16 cellular contexts compared by ENCODE assay signal in genomic region chr6:49052901-49053300, GRCh38.
DNase-seq lines count a peak whose midpoint lies in the region; ATAC-seq, FAIRE-seq and TF ChIP-seq lines count a peak whose summit lies in the region.
"Had no signal": no experiment of that assay in that cellular context is flagged by ENCODE, and none has a peak within 500 bp of the region (broad histone marks: within the 10 kb centered on the region; RNA-seq: fewer than 3 reads in every experiment).

No MANE protein-coding gene starts in this region.

- peak overlapping the region; percentile 33; the same call in 1 of the 2 replicates for H3K9ac ChIP-seq in PC-3 (ENCODE audit: low read length)
- H3K9ac ChIP-seq: BLaER1 treated with 17β-estradiol and CSF1 and Interleukin-3, amounts not matched to agents 10 nM and 100 nM had no signal

- H3K4me1 ChIP-seq in PC-3 (ENCODE audit: insufficient read depth, low read length) = peaks cover 44% of the 10 kb centered on the region
- no peaks in the 10 kb centered on the region for H3K4me1 ChIP-seq in small intestine (ENCODE audit: control insufficient read depth in 2 of 2, insufficient read depth in 1 of 2, low read depth in 1 of 2, low read length in 1 of 2)
- H3K4me1 ChIP-seq: BLaER1 treated with 17β-estradiol and CSF1 and Interleukin-3, amounts not matched to agents 10 nM and 100 nM had no signal

- H3K27me3 Mint-ChIP-seq in HFFc6 (ENCODE audit: insufficient read depth) = no peaks in the 10 kb centered on the region
- H3K27me3 Mint-ChIP-seq: CD4-positive, CD25-positive, alpha-beta regulatory T cell had no signal

- BruUV-seq in PC-3 (replicated peaks; lab: Mats Ljungman, UMichigan) = no TSS peak

- no peaks in the 10 kb centered on the region for H3K9me2 ChIP-seq in PC-3 (replicated peaks; ENCODE audit: low read length)

- intact Hi-C loops in PC-3 (cut with micrococcal nuclease) = loop anchor here (5.0 kb wide), 2 partner anchors 286 to 359 kb away; no protein-coding TSS in a partner anchor

- CTCF ChIA-PET in PC-3 (lab: Charles Lee) = no interaction called here

- no peak overlapping the region for H3K27ac Mint-ChIP-seq in HFFc6
- H3K27ac Mint-ChIP-seq: CD4-positive, CD25-positive, alpha-beta regulatory T cell had no signal

- H3K36me3 Mint-ChIP-seq in HFFc6 (ENCODE audit: low read depth) = no peaks in the 10 kb centered on the region
- H3K36me3 Mint-ChIP-seq: CD4-positive, CD25-positive, alpha-beta regulatory T cell had no signal

- 89 to 93% (median 93%) methylated on average over 2 of the region's 2 CpGs for WGBS in small intestine, 3 donors

- H3F3A ChIP-seq in PC-3 (ENCODE audit: low read length, unreplicated experiment) = no peaks in the 10 kb centered on the region

- peak overlapping the region; percentile 6 for H3K4me2 ChIP-seq in PC-3 (ENCODE audit: low read length)
- H3K4me2 ChIP-seq: BLaER1 treated with 17β-estradiol and CSF1 and Interleukin-3, amounts not matched to agents 10 nM and 100 nM had no signal

- H3K27ac ChIP-seq in PC-3 (ENCODE audit: low read length) (peak overlapping the region; percentile 94), coronary artery (no peak overlapping the region), small intestine (ENCODE audit: low read depth in 1 of 2, low read length in 1 of 2) (no peak overlapping the region)
- H3K27ac ChIP-seq: BLaER1 treated with 17β-estradiol and CSF1 and Interleukin-3, amounts not matched to agents 10 nM and 100 nM; HL-60 had no signal

- ATAC-seq in PC-3 = no peak
- ATAC-seq: GM12878 had no signal

- no peaks in the 10 kb centered on the region for H3K79me2 ChIP-seq in PC-3 (ENCODE audit: low read length)

- FAIRE-seq in small intestine (lab: Jason Lieb, UNC) = no peak
- FAIRE-seq: GM12878, GM18507 had no signal

- H3K36me3 ChIP-seq in PC-3 (ENCODE audit: low read depth, low read length) (no peaks in the 10 kb centered on the region), small intestine (ENCODE audit: control insufficient read depth in 2 of 2, insufficient read depth in 2 of 2, low read length in 2 of 2) (no peaks in the 10 kb centered on the region)
- H3K36me3 ChIP-seq: BLaER1 treated with 17β-estradiol and CSF1 and Interleukin-3, amounts not matched to agents 10 nM and 100 nM had no signal

- H4K20me1 ChIP-seq in PC-3 (ENCODE audit: low read length) = no peaks in the 10 kb centered on the region
- H4K20me1 ChIP-seq: BLaER1 treated with 17β-estradiol and CSF1 and Interleukin-3, amounts not matched to agents 10 nM and 100 nM had no signal

- H3K27me3 ChIP-seq in PC-3 (ENCODE audit: low read length) = no peaks in the 10 kb centered on the region
- no peaks in the 10 kb centered on the region for H3K27me3 ChIP-seq in small intestine (ENCODE audit: control insufficient read depth in 2 of 2, insufficient read depth in 2 of 2, low read length in 2 of 2)
- H3K27me3 ChIP-seq: BLaER1 treated with 17β-estradiol and CSF1 and Interleukin-3, amounts not matched to agents 10 nM and 100 nM had no signal

- peak overlapping the region; percentile 11; the same call in 1 of the 2 replicates for H3K4me3 Mint-ChIP-seq in HFFc6
- H3K4me3 Mint-ChIP-seq: CD4-positive, CD25-positive, alpha-beta regulatory T cell had no signal

- H3K9me3 ChIP-seq in PC-3 (ENCODE audit: low read length) = no peaks in the 10 kb centered on the region
- H3K9me3 ChIP-seq in small intestine (ENCODE audit: control insufficient read depth, low read depth) = no peaks in the 10 kb centered on the region

- DNase-seq in HFFc6 (no peak), PC-3 (peak; percentile 57), cardiac fibroblast (ENCODE audit: low read depth in 2 of 2) (peak; percentile 8 to 53), fibroblast of the aortic adventitia (ENCODE audit: low read depth) (peak; percentile 29), NCI-H2196 (lab: John Stamatoyannopoulos, UW; ENCODE audit: unreplicated experiment) (no peak), NCI-H526 treated with DMSO at 0.1 percent for 48 hours (lab: John Stamatoyannopoulos, UW) (no peak), coronary artery (ENCODE audit: low spot score) (no peak), small intestine (no peak)
- DNase-seq: ACHN; CD4-positive, CD25-positive, alpha-beta regulatory T cell; DMS53; HCEC 1CT had no signal

- 0 out of 2 replicates have a peak overlapping the region, but pooled peaks have one; percentile 2 for H2AFZ ChIP-seq in PC-3 (ENCODE audit: low read length)

- no peaks in the 10 kb centered on the region for H3K9me3 Mint-ChIP-seq in HFFc6

- POLR2A ChIA-PET in PC-3 (lab: Charles Lee; ENCODE audit: unreplicated experiment) = no interaction called here

- H3K4me3 ChIP-seq in PC-3 (ENCODE audit: low read length) (no peak overlapping the region), cardiac fibroblast (replicated peaks in 1 of 2; ENCODE audit: low read depth in 2 of 2, low read length in 2 of 2) (no peak overlapping the region), fibroblast of the aortic adventitia (ENCODE audit: low read depth, low read length) (no peak overlapping the region), coronary artery (no peak overlapping the region), small intestine (ENCODE audit: low read depth in 1 of 2, low read length in 2 of 2) (no peak overlapping the region)
- H3K4me3 ChIP-seq: BLaER1 treated with 17β-estradiol and CSF1 and Interleukin-3, amounts not matched to agents 10 nM and 100 nM; GM12878 had no signal

- TF ChIP-seq CTCF in HFFc6 (IDR thresholded peaks at IDR 0.05) = no peak
- TF ChIP-seq CTCF in PC-3 (conservative IDR thresholded peaks at IDR 0.05; ENCODE audit: low read depth, low read length) = no peak
- no peak for TF ChIP-seq CTCF in cardiac fibroblast (IDR thresholded peaks at IDR 0.05; ENCODE audit: low read depth, low read length)
- TF ChIP-seq CTCF in fibroblast of the aortic adventitia (IDR thresholded peaks at IDR 0.05; ENCODE audit: insufficient read depth, low read length) = no peak
- TF ChIP-seq CTCF in coronary artery (IDR thresholded peaks at IDR 0.05) = no peak

- H3K4me1 Mint-ChIP-seq in HFFc6 (ENCODE audit: low read depth) = peaks cover 17% of the 10 kb centered on the region
- H3K4me1 Mint-ChIP-seq: CD4-positive, CD25-positive, alpha-beta regulatory T cell had no signal

Comparison
In these comparisons a context has a peak if more than half of its experiments do, and no peak if none do; other contexts are left out.
1. DNase-seq: peak in PC-3 (single experiment), cardiac fibroblast (2 of 2) and fibroblast of the aortic adventitia (single experiment); none in HFFc6 (single experiment), NCI-H2196 (single experiment), NCI-H526 treated with DMSO at 0.1 percent for 48 hours (single experiment), coronary artery (single experiment) and small intestine (single experiment).